In genomic region chr4:24513718-24514117, GRCh38 we compare ENCODE assay signal across 21 cellular contexts.
DNase-seq lines count a peak whose midpoint lies in the region; ATAC-seq lines count a peak whose summit lies in the region.
"Had no signal": no experiment of that assay in that cellular context is flagged by ENCODE, and none has a peak within 500 bp of the region (broad histone marks: within the 10 kb centered on the region; RNA-seq: fewer than 3 reads in every experiment).

No MANE protein-coding gene starts in this region.

- peaks cover 4% of the 10 kb centered on the region for H3K36me3 ChIP-seq in H7 (replicated peaks; ENCODE audit: control insufficient read depth, insufficient read depth, low read length)
- H3K36me3 ChIP-seq in effector memory CD4-positive, alpha-beta T cell (ENCODE audit: control insufficient read depth, insufficient read depth, low read length) = peaks cover 4% of the 10 kb centered on the region

- H3K27ac ChIP-seq in effector memory CD4-positive, alpha-beta T cell (ENCODE audit: insufficient read depth, low read length, poor library complexity, severe bottlenecking) = no peak overlapping the region
- H3K27ac ChIP-seq: SJCRH30 had no signal

- DNase-seq in NCI-H748 (lab: John Stamatoyannopoulos, UW; ENCODE audit: unreplicated experiment) = peak; percentile 6
- no peak for DNase-seq in NCI-H748 treated with DMSO at 0.1 percent for 48 hours (lab: John Stamatoyannopoulos, UW)
- DNase-seq in stimulated activated naive CD8-positive, alpha-beta T cell treated with anti-CD3 and anti-CD28 coated beads, Interleukin-15, amount 100 ng/mL, for 72 hours = no peak
- no peak for DNase-seq in stimulated activated naive CD8-positive, alpha-beta T cell treated with anti-CD3 and anti-CD28 coated beads, Interleukin-15, Interleukin-2, amounts not matched to agents 100 U/mL and 50 U/mL, for 24 hours
- no peak for DNase-seq in activated naive CD8-positive, alpha-beta T cell treated with anti-CD3 and anti-CD28 coated beads, Interleukin-2, amount 50 U/mL, for 24 hours
- no peak for DNase-seq in H7
- no peak for DNase-seq in effector memory CD4-positive, alpha-beta T cell
- DNase-seq: 8988T, COR-L47, EL, Karpas-422, MG63, NCI-H1048, NCI-H1436, NCI-H2029, NCI-H526 treated with DMSO at 0.1 percent for 48 hours, SJCRH30 had no signal

- no peaks in the 10 kb centered on the region for H3K9me3 ChIP-seq in effector memory CD4-positive, alpha-beta T cell (ENCODE audit: control insufficient read depth, low read length)
- H3K9me3 ChIP-seq: MG63 had no signal

- H3K27me3 ChIP-seq in H7 (ENCODE audit: control insufficient read depth, insufficient read depth, low read length) = no peaks in the 10 kb centered on the region
- no peaks in the 10 kb centered on the region for H3K27me3 ChIP-seq in effector memory CD4-positive, alpha-beta T cell (replicated peaks; ENCODE audit: control insufficient read depth, insufficient read depth, low read length, poor library complexity, severe bottlenecking)
- H3K27me3 ChIP-seq: MG63, SJCRH30 had no signal

- no peak overlapping the region for H3K4me3 ChIP-seq in H7 (ENCODE audit: insufficient read depth, low read depth, low read length)
- H3K4me3 ChIP-seq in effector memory CD4-positive, alpha-beta T cell (ENCODE audit: insufficient read depth, low read depth, low read length, poor library complexity, severe bottlenecking) = no peak overlapping the region
- H3K4me3 ChIP-seq: GM12878, GM23338, MG63, SJCRH30 had no signal

- H3K4me1 Mint-ChIP-seq in stimulated activated naive CD8-positive, alpha-beta T cell treated with anti-CD3 and anti-CD28 coated beads, Interleukin-15, amount 100 ng/mL, for 72 hours = no peaks in the 10 kb centered on the region
- H3K4me1 Mint-ChIP-seq in activated naive CD8-positive, alpha-beta T cell treated with anti-CD3 and anti-CD28 coated beads, Interleukin-2, amount 50 U/mL, for 24 hours = no peaks in the 10 kb centered on the region
- H3K4me1 Mint-ChIP-seq: B cell had no signal

- H3K27me3 Mint-ChIP-seq in stimulated activated naive CD8-positive, alpha-beta T cell treated with anti-CD3 and anti-CD28 coated beads, Interleukin-15, amount 100 ng/mL, for 72 hours = no peaks in the 10 kb centered on the region
- no peaks in the 10 kb centered on the region for H3K27me3 Mint-ChIP-seq in activated naive CD8-positive, alpha-beta T cell treated with anti-CD3 and anti-CD28 coated beads, Interleukin-2, amount 50 U/mL, for 24 hours
- H3K27me3 Mint-ChIP-seq: B cell had no signal

- peaks cover 0 to 5% of the 10 kb centered on the region in 2 donors for H3K9me3 Mint-ChIP-seq in stimulated activated naive CD8-positive, alpha-beta T cell treated with anti-CD3 and anti-CD28 coated beads, Interleukin-15, amount 100 ng/mL, for 72 hours
- no peaks in the 10 kb centered on the region for H3K9me3 Mint-ChIP-seq in activated naive CD8-positive, alpha-beta T cell treated with anti-CD3 and anti-CD28 coated beads, Interleukin-2, amount 50 U/mL, for 24 hours

- no peaks in the 10 kb centered on the region for H3K4me1 ChIP-seq in effector memory CD4-positive, alpha-beta T cell (ENCODE audit: control insufficient read depth, insufficient read depth, low read length, poor library complexity, severe bottlenecking)
- H3K4me1 ChIP-seq: SJCRH30 had no signal

- no peak overlapping the region for H3K4me3 Mint-ChIP-seq in stimulated activated naive CD8-positive, alpha-beta T cell treated with anti-CD3 and anti-CD28 coated beads, Interleukin-15, amount 100 ng/mL, for 72 hours
- H3K4me3 Mint-ChIP-seq in activated naive CD8-positive, alpha-beta T cell treated with anti-CD3 and anti-CD28 coated beads, Interleukin-2, amount 50 U/mL, for 24 hours = no peak overlapping the region
- H3K4me3 Mint-ChIP-seq: B cell, GM23338 had no signal

- H3K36me3 Mint-ChIP-seq in activated naive CD8-positive, alpha-beta T cell treated with anti-CD3 and anti-CD28 coated beads, Interleukin-2, amount 50 U/mL, for 24 hours (ENCODE audit: low read depth) = peaks cover 46% of the 10 kb centered on the region

- no peak overlapping the region for H3K27ac Mint-ChIP-seq in stimulated activated naive CD8-positive, alpha-beta T cell treated with anti-CD3 and anti-CD28 coated beads, Interleukin-15, amount 100 ng/mL, for 72 hours
- no peak overlapping the region for H3K27ac Mint-ChIP-seq in activated naive CD8-positive, alpha-beta T cell treated with anti-CD3 and anti-CD28 coated beads, Interleukin-2, amount 50 U/mL, for 24 hours
- H3K27ac Mint-ChIP-seq: B cell, GM23338 had no signal

- ATAC-seq in stimulated activated naive CD8-positive, alpha-beta T cell treated with anti-CD3 and anti-CD28 coated beads, Interleukin-15, amount 100 ng/mL, for 72 hours = peak; percentile 19
- no peak for ATAC-seq in stimulated activated naive CD8-positive, alpha-beta T cell treated with anti-CD3 and anti-CD28 coated beads, Interleukin-15, Interleukin-2, amounts not matched to agents 100 U/mL and 50 U/mL, for 24 hours
- ATAC-seq in activated naive CD8-positive, alpha-beta T cell treated with anti-CD3 and anti-CD28 coated beads, Interleukin-2, amount 50 U/mL, for 24 hours = peak; percentile 15
- no peak for ATAC-seq in HG02973 (IDR thresholded peaks at IDR 0.05; ENCODE audit: unreplicated experiment)
- ATAC-seq: GM23338 had no signal

Comparison
In these comparisons a context has a peak if more than half of its experiments do, and no peak if none do; other contexts are left out.
1. ATAC-seq: peak in stimulated activated naive CD8-positive, alpha-beta T cell treated with anti-CD3 and anti-CD28 coated beads, Interleukin-15, amount 100 ng/mL, for 72 hours (single experiment) and activated naive CD8-positive, alpha-beta T cell treated with anti-CD3 and anti-CD28 coated beads, Interleukin-2, amount 50 U/mL, for 24 hours (single experiment); none in stimulated activated naive CD8-positive, alpha-beta T cell treated with anti-CD3 and anti-CD28 coated beads, Interleukin-15, Interleukin-2, amounts not matched to agents 100 U/mL and 50 U/mL, for 24 hours (single experiment) and HG02973 (single experiment).